ENCODE assay signal across 11 cellular contexts in genomic region chr16:609984-610383, GRCh38.
"Had no signal": no experiment of that assay in that cellular context is flagged by ENCODE, and none has a peak within 500 bp of the region (broad histone marks: within the 10 kb centered on the region; RNA-seq: fewer than 3 reads in every experiment).

No MANE protein-coding gene starts in this region.

- ATAC-seq: activated naive CD4-positive, alpha-beta T cell treated with anti-CD3 and anti-CD28 coated beads, Interleukin-2, amount 50 U/mL, for 72 hours; SK-N-SH treated with all-trans-retinoic acid at 6 μM for 48 hours had no signal

- H3K9me3 ChIP-seq: esophagus muscularis mucosa, testis had no signal

- H3K4me1 ChIP-seq: testis had no signal

- H3K9me3 Mint-ChIP-seq: activated naive CD4-positive, alpha-beta T cell treated with anti-CD3 and anti-CD28 coated beads, Interleukin-2, amount 50 U/mL, for 72 hours had no signal

- DNase-seq: activated CD4-positive, alpha-beta T cell treated with anti-CD3 and anti-CD28 coated beads, Interleukin-2, amount 50 U/mL, for 1 hour; activated effector memory CD4-positive, alpha-beta T cell treated with anti-CD3 and anti-CD28 coated beads, Interleukin-2, amount 50 U/mL, for 16 hours; activated T-cell treated with anti-CD3 and anti-CD28 coated beads, Interleukin-2, amount 50 U/mL, for 1 hour; amniotic stem cell; left ventricle myocardium superior; stimulated activated naive CD4-positive, alpha-beta T cell treated with Interleukin-2 at 50 U/mL for 16 hours; testis had no signal

- H3K27me3 Mint-ChIP-seq: progenitor cell of endocrine pancreas had no signal

- H3K36me3 Mint-ChIP-seq: activated naive CD4-positive, alpha-beta T cell treated with anti-CD3 and anti-CD28 coated beads, Interleukin-2, amount 50 U/mL, for 72 hours had no signal

- H3K27ac ChIP-seq: esophagus muscularis mucosa, testis had no signal

- H3K27me3 ChIP-seq: esophagus muscularis mucosa, testis had no signal

- H3K4me3 ChIP-seq: esophagus muscularis mucosa, testis had no signal

- H3K27ac Mint-ChIP-seq: progenitor cell of endocrine pancreas had no signal
